8 cellular contexts compared by ENCODE assay signal in genomic region chr19:12938054-12938535, GRCh38.
DNase-seq lines count a peak whose midpoint lies in the region; ATAC-seq lines count a peak whose summit lies in the region.

No MANE protein-coding gene starts in this region.

- H3K36me3 Mint-ChIP-seq in memory B cell: peaks cover 18% of the 10 kb centered on the region

- peaks cover 32% of the 10 kb centered on the region for H3K4me1 Mint-ChIP-seq in memory B cell

- peak overlapping the region; percentile 70 for H3K9ac ChIP-seq in HUES6 (ENCODE audit: low read length)
- peak overlapping the region; percentile 99 for H3K9ac ChIP-seq in NT2/D1 (ENCODE audit: insufficient read length, low read depth)
- H3K9ac ChIP-seq in endocrine pancreas (ENCODE audit: control insufficient read depth, insufficient read depth, low read length): peak overlapping the region; percentile 60

- peak overlapping the region; percentile 97 for H3K27ac Mint-ChIP-seq in memory B cell

- H3K9me3 Mint-ChIP-seq in memory B cell: no peaks in the 10 kb centered on the region

- H3K27ac ChIP-seq in HUES6 (ENCODE audit: low read depth, low read length): peak overlapping the region; percentile 24; the same call in 1 of the 2 replicates

- H3K27me3 ChIP-seq in HUES6 (ENCODE audit: control insufficient read depth, insufficient read depth, low read length) (no peaks in the 10 kb centered on the region), NT2/D1 (ENCODE audit: insufficient read depth, insufficient read length) (no peaks in the 10 kb centered on the region), endocrine pancreas (ENCODE audit: control insufficient read depth, insufficient read depth, low read length) (no peaks in the 10 kb centered on the region)

- peak; percentile 75 for ATAC-seq in GM21515 (IDR thresholded peaks at IDR 0.05; ENCODE audit: unreplicated experiment)
- ATAC-seq in memory B cell (ENCODE audit: low read depth): peak; percentile 84

- H3K4me3 ChIP-seq in HUES6 (ENCODE audit: low read depth, low read length) (peak overlapping the region; percentile 85), NT2/D1 (ENCODE audit: insufficient read length, low read depth) (peak overlapping the region; percentile 79), endocrine pancreas (ENCODE audit: control insufficient read depth, insufficient read depth, low read length) (no peak overlapping the region)

- H3K9me3 ChIP-seq in HUES6 (ENCODE audit: control insufficient read depth, insufficient read depth, low read depth, low read length) (no peaks in the 10 kb centered on the region), NT2/D1 (ENCODE audit: insufficient read depth, low read length) (no peaks in the 10 kb centered on the region), endocrine pancreas (ENCODE audit: control insufficient read depth, low read length) (no peaks in the 10 kb centered on the region)

- H3K4me1 ChIP-seq in HUES6 (ENCODE audit: control insufficient read depth, insufficient read depth, low read length) (peaks cover 20% of the 10 kb centered on the region), NT2/D1 (ENCODE audit: insufficient read depth, insufficient read length) (peaks cover 11% of the 10 kb centered on the region), endocrine pancreas (ENCODE audit: control insufficient read depth, insufficient read depth, low read length) (no peaks in the 10 kb centered on the region)

- DNase-seq in COLO829 (ENCODE audit: low spot score) (peak; percentile 99), NT2/D1 (ENCODE audit: low read depth, low spot score) (peak; percentile 97), memory B cell (ENCODE audit: low spot score in 2 of 2) (peak; percentile 98)
- peak; percentile 99 for DNase-seq in activated CD8-positive, alpha-beta memory T cell treated with anti-CD3 and anti-CD28 coated beads, Interleukin-2, amount 50 U/mL, for 24 hours (ENCODE audit: extremely low read depth)
- peak; percentile 99 for DNase-seq in stimulated activated CD8-positive, alpha-beta memory T cell treated with anti-CD3 and anti-CD28 coated beads, Interleukin-12 subunit alpha, Interleukin-12 subunit beta, amount 100 ng/mL, for 1 hour (ENCODE audit: low read depth)

- peak overlapping the region; percentile 99 for H3K4me3 Mint-ChIP-seq in memory B cell

- H3K27me3 Mint-ChIP-seq in memory B cell: no peaks in the 10 kb centered on the region

- peaks cover 42% of the 10 kb centered on the region for H3K36me3 ChIP-seq in HUES6 (ENCODE audit: control insufficient read depth, insufficient read depth, low read length)
- peaks cover 42% of the 10 kb centered on the region for H3K36me3 ChIP-seq in NT2/D1 (ENCODE audit: insufficient read depth, insufficient read length, low read length)
- no peaks in the 10 kb centered on the region for H3K36me3 ChIP-seq in endocrine pancreas (ENCODE audit: control insufficient read depth, insufficient read depth, low read length)
